Comparison of ENCODE assay signal across 11 cellular contexts in genomic region chr13:99374169-99374991, GRCh38.
A peak's percentile ranks its signal among the peaks of the same experiment; 100 is the strongest.
DNase-seq lines count a peak whose midpoint lies in the region; ATAC-seq, FAIRE-seq and TF ChIP-seq lines count a peak whose summit lies in the region.
"Had no signal": no experiment of that assay in that cellular context is flagged by ENCODE, and none has a peak within 500 bp of the region (broad histone marks: within the 10 kb centered on the region; RNA-seq: fewer than 3 reads in every experiment).

No MANE protein-coding gene starts in this region.

- ATAC-seq in GM21381 (IDR thresholded peaks at IDR 0.05; ENCODE audit: unreplicated experiment) (peak; percentile 41), HG03175 (IDR thresholded peaks at IDR 0.05; ENCODE audit: unreplicated experiment) (peak; percentile 29)

- TF ChIP-seq CTCF in endodermal cell (conservative IDR thresholded peaks at IDR 0.05) (no peak), mammary epithelial cell (conservative IDR thresholded peaks at IDR 0.05 in 1 of 2, IDR thresholded peaks at IDR 0.05 in 1 of 2; ENCODE audit: extremely low read depth in 1 of 2, insufficient read depth in 1 of 2, low read depth in 1 of 2, low read length in 2 of 2) (no peak)

- H4K20me1 ChIP-seq in mammary epithelial cell (ENCODE audit: insufficient read depth, low read length): no peaks in the 10 kb centered on the region

- H3K36me3 ChIP-seq in endodermal cell (ENCODE audit: control insufficient read depth, insufficient read depth, low read length) (peaks cover 44% of the 10 kb centered on the region), mammary epithelial cell (ENCODE audit: insufficient read depth, low read length) (peaks cover 2% of the 10 kb centered on the region)

- H3K9me3 Mint-ChIP-seq in endodermal cell: no peaks in the 10 kb centered on the region

- DNase-seq in GM12892 (ENCODE audit: insufficient read length) (no peak), endodermal cell (peak; percentile 26), mammary epithelial cell (no peak), NOMO-1 (lab: John Stamatoyannopoulos, UW; ENCODE audit: unreplicated experiment in 2 of 2) (no peak), NCI-H1694 (lab: John Stamatoyannopoulos, UW) (no peak), urothelium cell line (ENCODE audit: low spot score) (no peak)
- DNase-seq: NCI-H2081 treated with DMSO at 0.1 percent for 48 hours had no signal

- no peaks in the 10 kb centered on the region for H3K9me3 ChIP-seq in endodermal cell (ENCODE audit: control insufficient read depth, low read length)
- H3K9me3 ChIP-seq in mammary epithelial cell (replicated peaks; ENCODE audit: insufficient read depth, low read length): no peaks in the 10 kb centered on the region

- H3K27me3 ChIP-seq in endodermal cell (ENCODE audit: control insufficient read depth, insufficient read depth, low read length, poor library complexity, severe bottlenecking) (no peaks in the 10 kb centered on the region), mammary epithelial cell (ENCODE audit: insufficient read depth, low read length) (no peaks in the 10 kb centered on the region)

- peaks cover 41% of the 10 kb centered on the region for H3K36me3 Mint-ChIP-seq in endodermal cell (ENCODE audit: low read depth)

- H3K27me3 Mint-ChIP-seq in endodermal cell (ENCODE audit: insufficient read depth): no peaks in the 10 kb centered on the region
- H3K27me3 Mint-ChIP-seq: progenitor cell of endocrine pancreas had no signal

- no peaks in the 10 kb centered on the region for H3K79me2 ChIP-seq in mammary epithelial cell (ENCODE audit: insufficient read depth, low read length)

- H3K27ac ChIP-seq in endodermal cell (ENCODE audit: low read depth, low read length) (no peak overlapping the region), mammary epithelial cell (ENCODE audit: insufficient read depth, low read depth, low read length) (no peak overlapping the region)
- H3K27ac ChIP-seq: epithelial cell of prostate had no signal

- WGBS in endodermal cell (ENCODE audit: insufficient coverage in 1 of 2, insufficient read length in 1 of 2), 2 experiments: 91 to 95% methylated on average over 7 to 10 of the region's 10 CpGs
- WGBS in mammary epithelial cell (ENCODE audit: low coverage, missing lambda C conversion rate): 93% methylated on average over 9 of the region's 10 CpGs

- H3K27ac Mint-ChIP-seq in endodermal cell: peak overlapping the region; percentile 10

- H3K4me1 Mint-ChIP-seq in endodermal cell: peaks cover 9% of the 10 kb centered on the region

- FAIRE-seq in GM12892 (lab: Jason Lieb, UNC) (peak; percentile 89), urothelium cell line (lab: Jason Lieb, UNC) (no peak)

- dilution Hi-C loops in mammary epithelial cell (cut with HindIII; ENCODE audit: low sequenced_read_pairs): loop anchor here (5.0 kb wide), 1 partner anchor 78 kb away; no protein-coding TSS in a partner anchor

- CTCF ChIA-PET in mammary epithelial cell (lab: Charles Lee; ENCODE audit: low non-redundant PET): no interaction called here

- TF ChIP-seq POLR2A in GM12892 (IDR thresholded peaks at IDR 0.05; ENCODE audit: low read depth, low read length): no peak

- no peak overlapping the region for H3K4me3 Mint-ChIP-seq in endodermal cell

- in situ Hi-C loops in mammary epithelial cell (cut with MboI; ENCODE audit: low sequenced_read_pairs in 2 of 2): no loop called here

- intact Hi-C loops in mammary epithelial cell (cut with micrococcal nuclease): no loop called here

- H3K9ac ChIP-seq in endodermal cell (ENCODE audit: extremely low read depth, low read length, poor library complexity, severe bottlenecking) (no peak overlapping the region), mammary epithelial cell (ENCODE audit: insufficient read depth, low read length) (no peak overlapping the region)

- H3K4me1 ChIP-seq in endodermal cell (ENCODE audit: control insufficient read depth, insufficient read depth, low read length) (no peaks in the 10 kb centered on the region), mammary epithelial cell (ENCODE audit: insufficient read depth, low read length) (no peaks in the 10 kb centered on the region)

- no peak overlapping the region for H3K4me2 ChIP-seq in mammary epithelial cell (ENCODE audit: insufficient read depth, low read depth, low read length)

- no TSS peak for BruUV-seq in mammary epithelial cell (replicated peaks; lab: Mats Ljungman, UMichigan)

- H3K4me3 ChIP-seq in endodermal cell (ENCODE audit: low read length) (no peak overlapping the region), mammary epithelial cell (replicated peaks in 1 of 3; ENCODE audit: insufficient read depth in 1 of 3, low read depth in 2 of 3, low read length in 3 of 3) (no peak overlapping the region)

- no peak overlapping the region for H2AFZ ChIP-seq in mammary epithelial cell (ENCODE audit: low read depth, low read length)
